In the genomic region with DNA sequence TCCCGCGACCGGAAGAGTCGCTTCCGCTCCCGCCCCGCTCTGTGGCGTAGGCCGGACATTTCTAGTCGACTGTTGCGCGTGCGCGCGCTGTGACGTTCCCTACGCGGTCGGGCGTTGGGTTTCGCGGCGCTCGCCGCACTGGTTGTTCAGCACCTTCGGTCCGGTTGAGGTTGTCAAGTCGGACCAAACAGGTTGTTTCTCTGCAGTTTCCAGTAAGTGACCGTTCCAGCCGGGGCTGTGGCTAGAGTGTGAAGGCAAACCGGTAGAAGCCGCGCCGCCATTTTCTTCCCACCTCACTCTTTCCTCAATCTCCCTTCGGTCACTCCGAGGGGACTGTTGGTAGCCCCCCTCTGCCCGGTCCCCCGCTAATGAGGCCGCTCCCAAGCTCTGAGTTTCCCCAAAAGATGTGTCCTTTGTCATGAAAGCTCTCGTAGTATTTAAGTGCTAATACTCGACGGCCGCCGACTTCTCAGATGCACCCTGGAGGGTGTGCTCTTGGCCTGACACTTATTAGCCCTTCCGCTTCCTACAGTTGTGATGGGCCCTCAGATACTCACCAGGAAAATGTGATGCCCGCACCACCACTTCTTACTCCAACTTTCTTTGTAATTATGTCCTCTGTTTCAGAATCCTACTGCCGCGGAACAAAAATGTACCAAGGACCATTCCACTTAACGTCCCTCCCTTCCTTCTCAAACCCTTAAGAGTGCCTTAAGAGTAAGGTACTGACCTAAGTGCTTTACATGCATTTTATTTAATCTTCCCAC, we compare ENCODE assay signal across 8 cellular contexts. TPM values are rescaled to one million over a fixed set of nuclear protein-coding genes. Genes with fewer than 3 reads are reported as not detected.
DNase-seq lines count a peak whose midpoint lies in the region; ATAC-seq and TF ChIP-seq lines count a peak whose summit lies in the region.

No MANE protein-coding gene starts in this region.

- peak overlapping the region; percentile 97 for H3K27ac Mint-ChIP-seq in activated CD4-positive, alpha-beta T cell treated with anti-CD3 and anti-CD28 coated beads, Interleukin-2, amount 10 ng/mL, durations not matched to agents 7 days and 5 days

- H3K4me3 Mint-ChIP-seq in activated CD4-positive, alpha-beta T cell treated with anti-CD3 and anti-CD28 coated beads, Interleukin-2, amount 10 ng/mL, durations not matched to agents 7 days and 5 days, result peak overlapping the region; percentile 88

- POLR2A ChIA-PET in activated CD4-positive, alpha-beta T cell treated with anti-CD3 and anti-CD28 coated beads, Interleukin-2, amount 10 ng/mL, durations not matched to agents 7 days and 5 days (lab: Charles Lee), result no interaction called here

- peaks cover 19% of the 10 kb centered on the region for H3K36me3 Mint-ChIP-seq in activated CD4-positive, alpha-beta T cell treated with anti-CD3 and anti-CD28 coated beads, Interleukin-2, amount 10 ng/mL, durations not matched to agents 7 days and 5 days (ENCODE audit: low read depth)

- H3K4me1 Mint-ChIP-seq in activated CD4-positive, alpha-beta T cell treated with anti-CD3 and anti-CD28 coated beads, Interleukin-2, amount 10 ng/mL, durations not matched to agents 7 days and 5 days, result peaks cover 27% of the 10 kb centered on the region

- H3K27me3 Mint-ChIP-seq in activated CD4-positive, alpha-beta T cell treated with anti-CD3 and anti-CD28 coated beads, Interleukin-2, amount 10 ng/mL, durations not matched to agents 7 days and 5 days, result peaks cover 5% of the 10 kb centered on the region

- ATAC-seq in HG03354 (IDR thresholded peaks at IDR 0.05; ENCODE audit: poor library complexity, severe bottlenecking, unreplicated experiment), result peak; percentile 97

- TF ChIP-seq POLR2A in GM19099 (IDR thresholded peaks at IDR 0.05; ENCODE audit: extremely low read depth, insufficient read length, low read depth), result peak; percentile 98

- CTCF ChIA-PET in activated CD4-positive, alpha-beta T cell treated with anti-CD3 and anti-CD28 coated beads, Interleukin-2, amount 10 ng/mL, durations not matched to agents 7 days and 5 days (lab: Charles Lee), result interaction anchor here (1.0 kb wide), 1 partner anchor 16 kb away, joined by 3 read pairs; no protein-coding TSS in a partner anchor

- DNase-seq in AML-193 (lab: John Stamatoyannopoulos, UW) (peak; percentile 80 to 83), NCI-H526 treated with DMSO at 0.1 percent for 48 hours (lab: John Stamatoyannopoulos, UW) (peak; percentile 57), cortex of kidney (lab: John Stamatoyannopoulos, UW) (peak; percentile 49), left kidney (ENCODE audit: low read depth, low spot score) (peak; percentile 98)
- DNase-seq in activated CD4-positive, alpha-beta T cell treated with anti-CD3 and anti-CD28 coated beads, Interleukin-2, amount 10 ng/mL, durations not matched to agents 7 days and 5 days, result peak; percentile 81
- peak; percentile 65 to 71 for DNase-seq in stimulated activated CD4-positive, alpha-beta T cell treated with anti-CD3 and anti-CD28 coated beads, Interleukin-1b, Interleukin-23, amount 100 ng/mL, for 4 hours (ENCODE audit: low read depth in 2 of 2)

- H3K9me3 Mint-ChIP-seq in activated CD4-positive, alpha-beta T cell treated with anti-CD3 and anti-CD28 coated beads, Interleukin-2, amount 10 ng/mL, durations not matched to agents 7 days and 5 days, result peaks cover 3% of the 10 kb centered on the region

RNA-seq across cellular contexts. Expression of a gene that starts 56.3 kb away (rescaled TPM):
- total RNA-seq in activated CD4-positive, alpha-beta T cell treated with anti-CD3 and anti-CD28 coated beads, Interleukin-2, amount 10 ng/mL, durations not matched to agents 7 days and 5 days, result 10 to 100 TPM; 64.5 to 65.6 TPM

Comparison
In these comparisons a context has a peak if more than half of its experiments do, and no peak if none do; other contexts are left out.
1. Peak in every context shown above with its lines: DNase-seq and ATAC-seq.